Comparison of ENCODE assay signal across 1 cellular context in the genomic region with DNA sequence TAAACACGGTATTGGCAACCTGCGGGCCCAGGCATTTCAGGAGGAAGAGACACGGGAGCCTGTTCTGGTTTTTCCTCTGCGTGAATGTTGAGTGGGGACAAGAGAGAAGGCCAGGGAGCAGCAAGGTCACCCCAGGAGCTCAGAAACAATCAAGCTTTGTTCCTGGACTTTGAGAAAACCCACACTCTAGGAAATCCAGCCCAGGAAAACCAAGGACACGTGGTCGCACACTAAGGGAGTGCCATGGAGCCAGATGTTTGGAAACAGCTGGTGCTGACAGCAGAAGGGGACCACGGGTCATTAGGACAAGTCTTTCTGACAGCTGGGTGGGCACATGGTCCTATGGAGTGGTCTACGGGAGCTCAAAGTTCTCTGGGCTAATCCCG.
A peak's percentile ranks its signal among the peaks of the same experiment; 100 is the strongest.
TF ChIP-seq lines count a peak whose summit lies in the region.

No MANE protein-coding gene starts in this region.

TF ChIP-seq in HepG2, 621 proteins besides CTCF, POLR2A, EP300 and RAD21 (continued from another document and continues in another):
- TF ChIP-seq, protein P1, sequence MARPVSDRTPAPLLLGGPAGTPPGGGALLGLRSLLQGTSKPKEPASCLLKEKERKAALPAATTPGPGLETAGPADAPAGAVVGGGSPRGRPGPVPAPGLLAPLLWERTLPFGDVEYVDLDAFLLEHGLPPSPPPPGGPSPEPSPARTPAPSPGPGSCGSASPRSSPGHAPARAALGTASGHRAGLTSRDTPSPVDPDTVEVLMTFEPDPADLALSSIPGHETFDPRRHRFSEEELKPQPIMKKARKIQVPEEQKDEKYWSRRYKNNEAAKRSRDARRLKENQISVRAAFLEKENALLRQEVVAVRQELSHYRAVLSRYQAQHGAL (CRISPR knock-in tag; IDR thresholded peaks at IDR 0.05; ENCODE audit: not compliant biosample characterization) = no peak
- no peak for TF ChIP-seq ZNF350 (CRISPR knock-in tag; IDR thresholded peaks at IDR 0.05; ENCODE audit: borderline replicate concordance, low read depth)
- TF ChIP-seq, protein P2, sequence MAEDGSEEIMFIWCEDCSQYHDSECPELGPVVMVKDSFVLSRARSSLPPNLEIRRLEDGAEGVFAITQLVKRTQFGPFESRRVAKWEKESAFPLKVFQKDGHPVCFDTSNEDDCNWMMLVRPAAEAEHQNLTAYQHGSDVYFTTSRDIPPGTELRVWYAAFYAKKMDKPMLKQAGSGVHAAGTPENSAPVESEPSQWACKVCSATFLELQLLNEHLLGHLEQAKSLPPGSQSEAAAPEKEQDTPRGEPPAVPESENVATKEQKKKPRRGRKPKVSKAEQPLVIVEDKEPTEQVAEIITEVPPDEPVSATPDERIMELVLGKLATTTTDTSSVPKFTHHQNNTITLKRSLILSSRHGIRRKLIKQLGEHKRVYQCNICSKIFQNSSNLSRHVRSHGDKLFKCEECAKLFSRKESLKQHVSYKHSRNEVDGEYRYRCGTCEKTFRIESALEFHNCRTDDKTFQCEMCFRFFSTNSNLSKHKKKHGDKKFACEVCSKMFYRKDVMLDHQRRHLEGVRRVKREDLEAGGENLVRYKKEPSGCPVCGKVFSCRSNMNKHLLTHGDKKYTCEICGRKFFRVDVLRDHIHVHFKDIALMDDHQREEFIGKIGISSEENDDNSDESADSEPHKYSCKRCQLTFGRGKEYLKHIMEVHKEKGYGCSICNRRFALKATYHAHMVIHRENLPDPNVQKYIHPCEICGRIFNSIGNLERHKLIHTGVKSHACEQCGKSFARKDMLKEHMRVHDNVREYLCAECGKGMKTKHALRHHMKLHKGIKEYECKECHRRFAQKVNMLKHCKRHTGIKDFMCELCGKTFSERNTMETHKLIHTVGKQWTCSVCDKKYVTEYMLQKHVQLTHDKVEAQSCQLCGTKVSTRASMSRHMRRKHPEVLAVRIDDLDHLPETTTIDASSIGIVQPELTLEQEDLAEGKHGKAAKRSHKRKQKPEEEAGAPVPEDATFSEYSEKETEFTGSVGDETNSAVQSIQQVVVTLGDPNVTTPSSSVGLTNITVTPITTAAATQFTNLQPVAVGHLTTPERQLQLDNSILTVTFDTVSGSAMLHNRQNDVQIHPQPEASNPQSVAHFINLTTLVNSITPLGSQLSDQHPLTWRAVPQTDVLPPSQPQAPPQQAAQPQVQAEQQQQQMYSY (CRISPR knock-in tag; IDR thresholded peaks at IDR 0.05) = peak; percentile 62
- TF ChIP-seq RXRA (CRISPR knock-in tag; IDR thresholded peaks at IDR 0.05) = peak; percentile 86
- TF ChIP-seq, protein P3, sequence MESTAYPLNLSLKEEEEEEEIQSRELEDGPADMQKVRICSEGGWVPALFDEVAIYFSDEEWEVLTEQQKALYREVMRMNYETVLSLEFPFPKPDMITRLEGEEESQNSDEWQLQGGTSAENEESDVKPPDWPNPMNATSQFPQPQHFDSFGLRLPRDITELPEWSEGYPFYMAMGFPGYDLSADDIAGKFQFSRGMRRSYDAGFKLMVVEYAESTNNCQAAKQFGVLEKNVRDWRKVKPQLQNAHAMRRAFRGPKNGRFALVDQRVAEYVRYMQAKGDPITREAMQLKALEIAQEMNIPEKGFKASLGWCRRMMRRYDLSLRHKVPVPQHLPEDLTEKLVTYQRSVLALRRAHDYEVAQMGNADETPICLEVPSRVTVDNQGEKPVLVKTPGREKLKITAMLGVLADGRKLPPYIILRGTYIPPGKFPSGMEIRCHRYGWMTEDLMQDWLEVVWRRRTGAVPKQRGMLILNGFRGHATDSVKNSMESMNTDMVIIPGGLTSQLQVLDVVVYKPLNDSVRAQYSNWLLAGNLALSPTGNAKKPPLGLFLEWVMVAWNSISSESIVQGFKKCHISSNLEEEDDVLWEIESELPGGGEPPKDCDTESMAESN (CRISPR knock-in tag; conservative IDR thresholded peaks at IDR 0.05) = peak; percentile 46; the same call in 1 of the 2 replicates
- no peak for TF ChIP-seq MBNL3 (CRISPR knock-in tag; conservative IDR thresholded peaks at IDR 0.05)
- TF ChIP-seq, protein P4, sequence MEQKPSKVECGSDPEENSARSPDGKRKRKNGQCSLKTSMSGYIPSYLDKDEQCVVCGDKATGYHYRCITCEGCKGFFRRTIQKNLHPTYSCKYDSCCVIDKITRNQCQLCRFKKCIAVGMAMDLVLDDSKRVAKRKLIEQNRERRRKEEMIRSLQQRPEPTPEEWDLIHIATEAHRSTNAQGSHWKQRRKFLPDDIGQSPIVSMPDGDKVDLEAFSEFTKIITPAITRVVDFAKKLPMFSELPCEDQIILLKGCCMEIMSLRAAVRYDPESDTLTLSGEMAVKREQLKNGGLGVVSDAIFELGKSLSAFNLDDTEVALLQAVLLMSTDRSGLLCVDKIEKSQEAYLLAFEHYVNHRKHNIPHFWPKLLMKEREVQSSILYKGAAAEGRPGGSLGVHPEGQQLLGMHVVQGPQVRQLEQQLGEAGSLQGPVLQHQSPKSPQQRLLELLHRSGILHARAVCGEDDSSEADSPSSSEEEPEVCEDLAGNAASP (CRISPR knock-in tag; IDR thresholded peaks at IDR 0.05; ENCODE audit: borderline replicate concordance) = peak; percentile 87; the same call in 1 of the 2 replicates
- TF ChIP-seq SAP130 (CRISPR knock-in tag; IDR thresholded peaks at IDR 0.05; ENCODE audit: low read depth) = peak; percentile 97
- TF ChIP-seq HOXD1 (CRISPR knock-in tag; IDR thresholded peaks at IDR 0.05) = no peak
- no peak for TF ChIP-seq ZNF746 (CRISPR knock-in tag; IDR thresholded peaks at IDR 0.05)
- TF ChIP-seq ZNF367 (CRISPR knock-in tag; IDR thresholded peaks at IDR 0.05; ENCODE audit: borderline replicate concordance) = no peak
- peak in 1 of 2 experiments; percentile 22; a peak in 1 of 4 replicates for TF ChIP-seq KLF16 (CRISPR knock-in tag; IDR thresholded peaks at IDR 0.05)
- TF ChIP-seq ZNF670 (CRISPR knock-in tag; IDR thresholded peaks at IDR 0.05; ENCODE audit: borderline replicate concordance) = 0 out of 2 replicates have a peak, but pooled peaks have one; percentile 52
- TF ChIP-seq RORA (CRISPR knock-in tag; IDR thresholded peaks at IDR 0.05) = no peak
- TF ChIP-seq ZNF530 (CRISPR knock-in tag; IDR thresholded peaks at IDR 0.05; ENCODE audit: low read depth) = no peak
- TF ChIP-seq ZNF17 (CRISPR knock-in tag; IDR thresholded peaks at IDR 0.05) = no peak
- TF ChIP-seq ZFX (CRISPR knock-in tag; IDR thresholded peaks at IDR 0.05; ENCODE audit: low read depth) = peak; percentile 38; the same call in 1 of the 2 replicates
- TF ChIP-seq SOX6 (IDR thresholded peaks at IDR 0.05) = no peak
- TF ChIP-seq SOX6 (CRISPR knock-in tag; IDR thresholded peaks at IDR 0.05) = peak; percentile 95
- no peak for TF ChIP-seq ZNF589 (CRISPR knock-in tag; conservative IDR thresholded peaks at IDR 0.05)
- TF ChIP-seq, protein P5, sequence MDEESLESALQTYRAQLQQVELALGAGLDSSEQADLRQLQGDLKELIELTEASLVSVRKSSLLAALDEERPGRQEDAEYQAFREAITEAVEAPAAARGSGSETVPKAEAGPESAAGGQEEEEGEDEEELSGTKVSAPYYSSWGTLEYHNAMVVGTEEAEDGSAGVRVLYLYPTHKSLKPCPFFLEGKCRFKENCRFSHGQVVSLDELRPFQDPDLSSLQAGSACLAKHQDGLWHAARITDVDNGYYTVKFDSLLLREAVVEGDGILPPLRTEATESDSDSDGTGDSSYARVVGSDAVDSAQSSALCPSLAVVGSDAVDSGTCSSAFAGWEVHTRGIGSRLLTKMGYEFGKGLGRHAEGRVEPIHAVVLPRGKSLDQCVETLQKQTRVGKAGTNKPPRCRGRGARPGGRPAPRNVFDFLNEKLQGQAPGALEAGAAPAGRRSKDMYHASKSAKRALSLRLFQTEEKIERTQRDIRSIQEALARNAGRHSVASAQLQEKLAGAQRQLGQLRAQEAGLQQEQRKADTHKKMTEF (CRISPR knock-in tag; IDR thresholded peaks at IDR 0.05) = no peak; the same call in 1 of the 2 replicates
- TF ChIP-seq FOXA3 (CRISPR knock-in tag; IDR thresholded peaks at IDR 0.05) = peak; percentile 91
- TF ChIP-seq AHR (CRISPR knock-in tag; IDR thresholded peaks at IDR 0.05) = no peak
- TF ChIP-seq JUN (CRISPR knock-in tag; IDR thresholded peaks at IDR 0.05) = no peak
- no peak for TF ChIP-seq ZNF577 (CRISPR knock-in tag; IDR thresholded peaks at IDR 0.05; ENCODE audit: borderline replicate concordance, low read depth)
- TF ChIP-seq, protein P6, sequence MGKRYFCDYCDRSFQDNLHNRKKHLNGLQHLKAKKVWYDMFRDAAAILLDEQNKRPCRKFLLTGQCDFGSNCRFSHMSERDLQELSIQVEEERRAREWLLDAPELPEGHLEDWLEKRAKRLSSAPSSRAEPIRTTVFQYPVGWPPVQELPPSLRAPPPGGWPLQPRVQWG (CRISPR knock-in tag; IDR thresholded peaks at IDR 0.05; ENCODE audit: borderline replicate concordance, low read depth) = no peak
- peak; percentile 21; the same call in 1 of the 2 replicates for TF ChIP-seq RCOR2 (CRISPR knock-in tag; IDR thresholded peaks at IDR 0.05)
- TF ChIP-seq, protein P7, sequence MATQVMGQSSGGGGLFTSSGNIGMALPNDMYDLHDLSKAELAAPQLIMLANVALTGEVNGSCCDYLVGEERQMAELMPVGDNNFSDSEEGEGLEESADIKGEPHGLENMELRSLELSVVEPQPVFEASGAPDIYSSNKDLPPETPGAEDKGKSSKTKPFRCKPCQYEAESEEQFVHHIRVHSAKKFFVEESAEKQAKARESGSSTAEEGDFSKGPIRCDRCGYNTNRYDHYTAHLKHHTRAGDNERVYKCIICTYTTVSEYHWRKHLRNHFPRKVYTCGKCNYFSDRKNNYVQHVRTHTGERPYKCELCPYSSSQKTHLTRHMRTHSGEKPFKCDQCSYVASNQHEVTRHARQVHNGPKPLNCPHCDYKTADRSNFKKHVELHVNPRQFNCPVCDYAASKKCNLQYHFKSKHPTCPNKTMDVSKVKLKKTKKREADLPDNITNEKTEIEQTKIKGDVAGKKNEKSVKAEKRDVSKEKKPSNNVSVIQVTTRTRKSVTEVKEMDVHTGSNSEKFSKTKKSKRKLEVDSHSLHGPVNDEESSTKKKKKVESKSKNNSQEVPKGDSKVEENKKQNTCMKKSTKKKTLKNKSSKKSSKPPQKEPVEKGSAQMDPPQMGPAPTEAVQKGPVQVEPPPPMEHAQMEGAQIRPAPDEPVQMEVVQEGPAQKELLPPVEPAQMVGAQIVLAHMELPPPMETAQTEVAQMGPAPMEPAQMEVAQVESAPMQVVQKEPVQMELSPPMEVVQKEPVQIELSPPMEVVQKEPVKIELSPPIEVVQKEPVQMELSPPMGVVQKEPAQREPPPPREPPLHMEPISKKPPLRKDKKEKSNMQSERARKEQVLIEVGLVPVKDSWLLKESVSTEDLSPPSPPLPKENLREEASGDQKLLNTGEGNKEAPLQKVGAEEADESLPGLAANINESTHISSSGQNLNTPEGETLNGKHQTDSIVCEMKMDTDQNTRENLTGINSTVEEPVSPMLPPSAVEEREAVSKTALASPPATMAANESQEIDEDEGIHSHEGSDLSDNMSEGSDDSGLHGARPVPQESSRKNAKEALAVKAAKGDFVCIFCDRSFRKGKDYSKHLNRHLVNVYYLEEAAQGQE (IDR thresholded peaks at IDR 0.05; ENCODE audit: borderline replicate concordance in 1 of 2, low read depth in 1 of 2, low read length in 2 of 2) = no peak
- peak; percentile 23; the same call in 1 of the 2 replicates for TF ChIP-seq ZSCAN25 (CRISPR knock-in tag; IDR thresholded peaks at IDR 0.05)
- no peak for TF ChIP-seq SRSF1 (optimal IDR thresholded peaks at IDR 0.05; ENCODE audit: low read depth, low read length)
- no peak for TF ChIP-seq FOXA1 (IDR thresholded peaks at IDR 0.05)
- peak; percentile 81 for TF ChIP-seq FOXA1 (CRISPR knock-in tag; IDR thresholded peaks at IDR 0.05)
- TF ChIP-seq, protein P8, sequence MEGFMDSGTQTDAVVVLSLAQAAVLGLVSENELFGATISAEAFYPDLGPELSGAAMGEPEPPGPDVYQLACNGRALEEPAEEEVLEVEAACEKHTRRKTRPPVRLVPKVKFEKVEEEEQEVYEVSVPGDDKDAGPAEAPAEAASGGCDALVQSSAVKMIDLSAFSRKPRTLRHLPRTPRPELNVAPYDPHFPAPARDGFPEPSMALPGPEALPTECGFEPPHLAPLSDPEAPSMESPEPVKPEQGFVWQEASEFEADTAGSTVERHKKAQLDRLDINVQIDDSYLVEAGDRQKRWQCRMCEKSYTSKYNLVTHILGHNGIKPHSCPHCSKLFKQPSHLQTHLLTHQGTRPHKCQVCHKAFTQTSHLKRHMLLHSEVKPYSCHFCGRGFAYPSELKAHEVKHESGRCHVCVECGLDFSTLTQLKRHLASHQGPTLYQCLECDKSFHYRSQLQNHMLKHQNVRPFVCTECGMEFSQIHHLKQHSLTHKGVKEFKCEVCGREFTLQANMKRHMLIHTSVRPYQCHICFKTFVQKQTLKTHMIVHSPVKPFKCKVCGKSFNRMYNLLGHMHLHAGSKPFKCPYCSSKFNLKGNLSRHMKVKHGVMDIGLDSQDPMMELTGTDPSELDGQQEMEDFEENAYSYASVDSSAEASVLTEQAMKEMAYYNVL (CRISPR knock-in tag; IDR thresholded peaks at IDR 0.05; ENCODE audit: borderline replicate concordance) = peak; percentile 86; the same call in 1 of the 2 replicates
- TF ChIP-seq PPARG (CRISPR knock-in tag; conservative IDR thresholded peaks at IDR 0.05) = peak; percentile 49; the same call in 1 of the 2 replicates
- TF ChIP-seq ZNF44 (CRISPR knock-in tag; IDR thresholded peaks at IDR 0.05) = 0 out of 2 replicates have a peak, but pooled peaks have one; percentile 26
- no peak for TF ChIP-seq ZNF674 (CRISPR knock-in tag; IDR thresholded peaks at IDR 0.05; ENCODE audit: low read depth)
- no peak for TF ChIP-seq ZNF225 (CRISPR knock-in tag; IDR thresholded peaks at IDR 0.05)
- TF ChIP-seq ZNF781 (CRISPR knock-in tag; IDR thresholded peaks at IDR 0.05; ENCODE audit: borderline replicate concordance, not compliant biosample characterization) = no peak
- TF ChIP-seq, protein P9, sequence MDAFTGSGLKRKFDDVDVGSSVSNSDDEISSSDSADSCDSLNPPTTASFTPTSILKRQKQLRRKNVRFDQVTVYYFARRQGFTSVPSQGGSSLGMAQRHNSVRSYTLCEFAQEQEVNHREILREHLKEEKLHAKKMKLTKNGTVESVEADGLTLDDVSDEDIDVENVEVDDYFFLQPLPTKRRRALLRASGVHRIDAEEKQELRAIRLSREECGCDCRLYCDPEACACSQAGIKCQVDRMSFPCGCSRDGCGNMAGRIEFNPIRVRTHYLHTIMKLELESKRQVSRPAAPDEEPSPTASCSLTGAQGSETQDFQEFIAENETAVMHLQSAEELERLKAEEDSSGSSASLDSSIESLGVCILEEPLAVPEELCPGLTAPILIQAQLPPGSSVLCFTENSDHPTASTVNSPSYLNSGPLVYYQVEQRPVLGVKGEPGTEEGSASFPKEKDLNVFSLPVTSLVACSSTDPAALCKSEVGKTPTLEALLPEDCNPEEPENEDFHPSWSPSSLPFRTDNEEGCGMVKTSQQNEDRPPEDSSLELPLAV (CRISPR knock-in tag; conservative IDR thresholded peaks at IDR 0.05; ENCODE audit: low read depth) = no peak
- TF ChIP-seq HNF4G (IDR thresholded peaks at IDR 0.05; ENCODE audit: borderline replicate concordance, low read depth, low read length) = peak; percentile 52; the same call in 1 of the 2 replicates
- no peak for TF ChIP-seq HNF4G (CRISPR knock-in tag; IDR thresholded peaks at IDR 0.05; ENCODE audit: borderline replicate concordance, low read depth)
- TF ChIP-seq, protein P10, sequence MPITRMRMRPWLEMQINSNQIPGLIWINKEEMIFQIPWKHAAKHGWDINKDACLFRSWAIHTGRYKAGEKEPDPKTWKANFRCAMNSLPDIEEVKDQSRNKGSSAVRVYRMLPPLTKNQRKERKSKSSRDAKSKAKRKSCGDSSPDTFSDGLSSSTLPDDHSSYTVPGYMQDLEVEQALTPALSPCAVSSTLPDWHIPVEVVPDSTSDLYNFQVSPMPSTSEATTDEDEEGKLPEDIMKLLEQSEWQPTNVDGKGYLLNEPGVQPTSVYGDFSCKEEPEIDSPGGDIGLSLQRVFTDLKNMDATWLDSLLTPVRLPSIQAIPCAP (CRISPR knock-in tag; IDR thresholded peaks at IDR 0.05; ENCODE audit: low read depth) = no peak
- TF ChIP-seq ZNF564 (CRISPR knock-in tag; IDR thresholded peaks at IDR 0.05) = no peak; the same call in 1 of the 2 replicates
- no peak for TF ChIP-seq NFE2 (CRISPR knock-in tag; IDR thresholded peaks at IDR 0.05)
- peak; percentile 66; the same call in 1 of the 2 replicates for TF ChIP-seq ETV5 (CRISPR knock-in tag; IDR thresholded peaks at IDR 0.05; ENCODE audit: borderline replicate concordance)
